ENCODE assay signal across 1 cellular context in the genomic region with DNA sequence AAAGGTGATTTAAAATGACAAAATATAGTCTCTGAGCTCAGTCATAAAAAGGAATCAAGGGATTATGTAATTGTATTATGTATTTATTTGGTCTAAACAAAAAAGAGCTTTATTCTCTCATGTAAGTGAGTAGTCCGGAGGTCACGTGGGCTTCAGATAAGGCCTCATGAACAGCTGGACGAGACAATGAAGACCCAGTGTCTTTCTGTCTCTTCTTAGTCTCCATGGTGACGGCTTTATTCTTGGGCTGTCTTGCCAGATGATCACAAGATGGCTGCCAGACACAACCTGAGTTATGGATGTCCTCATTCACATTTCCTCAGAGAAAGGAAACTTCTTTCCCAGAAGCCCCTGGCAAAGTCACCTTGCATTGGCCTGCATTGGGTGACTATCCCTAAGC.
TF ChIP-seq lines count a peak whose summit lies in the region.

No MANE protein-coding gene starts in this region.

TF ChIP-seq in K562, 482 proteins besides CTCF, POLR2A, EP300 and RAD21 (continued from another document and continues in another):
- TF ChIP-seq, protein P1, sequence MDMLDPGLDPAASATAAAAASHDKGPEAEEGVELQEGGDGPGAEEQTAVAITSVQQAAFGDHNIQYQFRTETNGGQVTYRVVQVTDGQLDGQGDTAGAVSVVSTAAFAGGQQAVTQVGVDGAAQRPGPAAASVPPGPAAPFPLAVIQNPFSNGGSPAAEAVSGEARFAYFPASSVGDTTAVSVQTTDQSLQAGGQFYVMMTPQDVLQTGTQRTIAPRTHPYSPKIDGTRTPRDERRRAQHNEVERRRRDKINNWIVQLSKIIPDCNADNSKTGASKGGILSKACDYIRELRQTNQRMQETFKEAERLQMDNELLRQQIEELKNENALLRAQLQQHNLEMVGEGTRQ (CRISPR knock-in tag; IDR thresholded peaks at IDR 0.05): peak; percentile 79
- TF ChIP-seq HDAC6 (IDR thresholded peaks at IDR 0.05; ENCODE audit: low read depth, low read length) (no peak), YY1 (IDR thresholded peaks at IDR 0.05; ENCODE audit: borderline replicate concordance in 1 of 3, control insufficient read depth in 1 of 3, extremely low read depth in 1 of 3, insufficient read depth in 3 of 3, insufficient read length in 1 of 3, insufficient replicate concordance in 2 of 3, low read depth in 1 of 3, low read length in 2 of 3) (peak in 1 of 3 experiments; percentile 64), ADNP (tag; IDR thresholded peaks at IDR 0.05) (no peak), ETS1 (conservative IDR thresholded peaks at IDR 0.05; ENCODE audit: control insufficient read depth, low read depth, low read length) (no peak), ZNF830 (CRISPR knock-in tag; IDR thresholded peaks at IDR 0.05) (no peak), TBP (optimal IDR thresholded peaks at IDR 0.05; ENCODE audit: low read depth, low read length) (no peak), TARDBP (IDR thresholded peaks at IDR 0.05) (no peak), ZNF23 (CRISPR knock-in tag; IDR thresholded peaks at IDR 0.05) (no peak), BMI1 (IDR thresholded peaks at IDR 0.05; ENCODE audit: low read length) (no peak), ATF6 (CRISPR knock-in tag; IDR thresholded peaks at IDR 0.05) (no peak), MCM3 (IDR thresholded peaks at IDR 0.05) (no peak), NR2C1 (IDR thresholded peaks at IDR 0.05) (no peak), NR2C1 (tag; IDR thresholded peaks at IDR 0.05) (no peak), MEF2D (tag; conservative IDR thresholded peaks at IDR 0.05; ENCODE audit: low read depth) (no peak), FIP1L1 (IDR thresholded peaks at IDR 0.05; ENCODE audit: low read depth, low read length, poor library complexity, severe bottlenecking) (no peak), ZNF124 (CRISPR knock-in tag; IDR thresholded peaks at IDR 0.05) (no peak), RAD51 (IDR thresholded peaks at IDR 0.05; ENCODE audit: borderline replicate concordance, low read depth) (peak; percentile 81), VEZF1 (CRISPR knock-in tag; IDR thresholded peaks at IDR 0.05) (no peak), ZBTB11 (CRISPR knock-in tag; IDR thresholded peaks at IDR 0.05) (no peak), PTTG1 (tag; IDR thresholded peaks at IDR 0.05; ENCODE audit: low read depth) (no peak), SMARCC2 (IDR thresholded peaks at IDR 0.05; ENCODE audit: low read depth) (no peak), ID3 (CRISPR knock-in tag; IDR thresholded peaks at IDR 0.05) (no peak), ID3 (tag; IDR thresholded peaks at IDR 0.05) (no peak), ILF3 (IDR thresholded peaks at IDR 0.05; ENCODE audit: borderline replicate concordance) (no peak), BRF1 (IDR thresholded peaks at IDR 0.05; ENCODE audit: borderline replicate concordance, extremely low read depth, insufficient read length) (no peak), GATAD2B (IDR thresholded peaks at IDR 0.05; ENCODE audit: borderline replicate concordance) (no peak), FOS (IDR thresholded peaks at IDR 0.05; ENCODE audit: extremely low read depth, insufficient read length) (no peak), ZNF436 (CRISPR knock-in tag; IDR thresholded peaks at IDR 0.05) (no peak), ZNF77 (CRISPR knock-in tag; IDR thresholded peaks at IDR 0.05) (no peak), CBFA2T2 (conservative IDR thresholded peaks at IDR 0.05) (0 out of 2 replicates have a peak, but pooled peaks have one; percentile 11)
- TF ChIP-seq, protein P2, sequence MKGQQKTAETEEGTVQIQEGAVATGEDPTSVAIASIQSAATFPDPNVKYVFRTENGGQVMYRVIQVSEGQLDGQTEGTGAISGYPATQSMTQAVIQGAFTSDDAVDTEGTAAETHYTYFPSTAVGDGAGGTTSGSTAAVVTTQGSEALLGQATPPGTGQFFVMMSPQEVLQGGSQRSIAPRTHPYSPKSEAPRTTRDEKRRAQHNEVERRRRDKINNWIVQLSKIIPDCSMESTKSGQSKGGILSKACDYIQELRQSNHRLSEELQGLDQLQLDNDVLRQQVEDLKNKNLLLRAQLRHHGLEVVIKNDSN (CRISPR knock-in tag; IDR thresholded peaks at IDR 0.05): peak; percentile 79
- TF ChIP-seq, protein P3, sequence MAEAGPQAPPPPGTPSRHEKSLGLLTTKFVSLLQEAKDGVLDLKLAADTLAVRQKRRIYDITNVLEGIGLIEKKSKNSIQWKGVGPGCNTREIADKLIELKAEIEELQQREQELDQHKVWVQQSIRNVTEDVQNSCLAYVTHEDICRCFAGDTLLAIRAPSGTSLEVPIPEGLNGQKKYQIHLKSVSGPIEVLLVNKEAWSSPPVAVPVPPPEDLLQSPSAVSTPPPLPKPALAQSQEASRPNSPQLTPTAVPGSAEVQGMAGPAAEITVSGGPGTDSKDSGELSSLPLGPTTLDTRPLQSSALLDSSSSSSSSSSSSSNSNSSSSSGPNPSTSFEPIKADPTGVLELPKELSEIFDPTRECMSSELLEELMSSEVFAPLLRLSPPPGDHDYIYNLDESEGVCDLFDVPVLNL (CRISPR knock-in tag; IDR thresholded peaks at IDR 0.05; ENCODE audit: low read depth): no peak
- TF ChIP-seq, protein P4, sequence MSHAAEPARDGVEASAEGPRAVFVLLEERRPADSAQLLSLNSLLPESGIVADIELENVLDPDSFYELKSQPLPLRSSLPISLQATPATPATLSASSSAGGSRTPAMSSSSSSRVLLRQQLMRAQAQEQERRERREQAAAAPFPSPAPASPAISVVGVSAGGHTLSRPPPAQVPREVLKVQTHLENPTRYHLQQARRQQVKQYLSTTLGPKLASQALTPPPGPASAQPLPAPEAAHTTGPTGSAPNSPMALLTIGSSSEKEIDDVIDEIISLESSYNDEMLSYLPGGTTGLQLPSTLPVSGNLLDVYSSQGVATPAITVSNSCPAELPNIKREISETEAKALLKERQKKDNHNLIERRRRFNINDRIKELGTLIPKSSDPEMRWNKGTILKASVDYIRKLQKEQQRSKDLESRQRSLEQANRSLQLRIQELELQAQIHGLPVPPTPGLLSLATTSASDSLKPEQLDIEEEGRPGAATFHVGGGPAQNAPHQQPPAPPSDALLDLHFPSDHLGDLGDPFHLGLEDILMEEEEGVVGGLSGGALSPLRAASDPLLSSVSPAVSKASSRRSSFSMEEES (CRISPR knock-in tag; IDR thresholded peaks at IDR 0.05): peak; percentile 65
- TF ChIP-seq, protein P5, sequence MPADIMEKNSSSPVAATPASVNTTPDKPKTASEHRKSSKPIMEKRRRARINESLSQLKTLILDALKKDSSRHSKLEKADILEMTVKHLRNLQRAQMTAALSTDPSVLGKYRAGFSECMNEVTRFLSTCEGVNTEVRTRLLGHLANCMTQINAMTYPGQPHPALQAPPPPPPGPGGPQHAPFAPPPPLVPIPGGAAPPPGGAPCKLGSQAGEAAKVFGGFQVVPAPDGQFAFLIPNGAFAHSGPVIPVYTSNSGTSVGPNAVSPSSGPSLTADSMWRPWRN (IDR thresholded peaks at IDR 0.05; ENCODE audit: low read depth): no peak
- TF ChIP-seq, protein P6, sequence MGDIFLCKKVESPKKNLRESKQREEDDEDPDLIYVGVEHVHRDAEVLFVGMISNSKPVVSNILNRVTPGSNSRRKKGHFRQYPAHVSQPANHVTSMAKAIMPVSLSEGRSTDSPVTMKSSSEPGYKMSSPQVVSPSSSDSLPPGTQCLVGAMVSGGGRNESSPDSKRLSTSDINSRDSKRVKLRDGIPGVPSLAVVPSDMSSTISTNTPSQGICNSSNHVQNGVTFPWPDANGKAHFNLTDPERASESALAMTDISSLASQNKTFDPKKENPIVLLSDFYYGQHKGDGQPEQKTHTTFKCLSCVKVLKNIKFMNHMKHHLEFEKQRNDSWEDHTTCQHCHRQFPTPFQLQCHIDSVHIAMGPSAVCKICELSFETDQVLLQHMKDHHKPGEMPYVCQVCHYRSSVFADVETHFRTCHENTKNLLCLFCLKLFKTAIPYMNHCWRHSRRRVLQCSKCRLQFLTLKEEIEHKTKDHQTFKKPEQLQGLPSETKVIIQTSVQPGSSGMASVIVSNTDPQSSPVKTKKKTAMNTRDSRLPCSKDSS (IDR thresholded peaks at IDR 0.05; ENCODE audit: low read depth, partially characterized antibody): no peak
- TF ChIP-seq, protein P7, sequence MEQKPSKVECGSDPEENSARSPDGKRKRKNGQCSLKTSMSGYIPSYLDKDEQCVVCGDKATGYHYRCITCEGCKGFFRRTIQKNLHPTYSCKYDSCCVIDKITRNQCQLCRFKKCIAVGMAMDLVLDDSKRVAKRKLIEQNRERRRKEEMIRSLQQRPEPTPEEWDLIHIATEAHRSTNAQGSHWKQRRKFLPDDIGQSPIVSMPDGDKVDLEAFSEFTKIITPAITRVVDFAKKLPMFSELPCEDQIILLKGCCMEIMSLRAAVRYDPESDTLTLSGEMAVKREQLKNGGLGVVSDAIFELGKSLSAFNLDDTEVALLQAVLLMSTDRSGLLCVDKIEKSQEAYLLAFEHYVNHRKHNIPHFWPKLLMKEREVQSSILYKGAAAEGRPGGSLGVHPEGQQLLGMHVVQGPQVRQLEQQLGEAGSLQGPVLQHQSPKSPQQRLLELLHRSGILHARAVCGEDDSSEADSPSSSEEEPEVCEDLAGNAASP (IDR thresholded peaks at IDR 0.05): no peak
- TF ChIP-seq, protein P8, sequence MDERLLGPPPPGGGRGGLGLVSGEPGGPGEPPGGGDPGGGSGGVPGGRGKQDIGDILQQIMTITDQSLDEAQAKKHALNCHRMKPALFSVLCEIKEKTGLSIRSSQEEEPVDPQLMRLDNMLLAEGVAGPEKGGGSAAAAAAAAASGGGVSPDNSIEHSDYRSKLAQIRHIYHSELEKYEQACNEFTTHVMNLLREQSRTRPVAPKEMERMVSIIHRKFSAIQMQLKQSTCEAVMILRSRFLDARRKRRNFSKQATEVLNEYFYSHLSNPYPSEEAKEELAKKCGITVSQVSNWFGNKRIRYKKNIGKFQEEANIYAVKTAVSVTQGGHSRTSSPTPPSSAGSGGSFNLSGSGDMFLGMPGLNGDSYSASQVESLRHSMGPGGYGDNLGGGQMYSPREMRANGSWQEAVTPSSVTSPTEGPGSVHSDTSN (CRISPR knock-in tag; IDR thresholded peaks at IDR 0.05; ENCODE audit: low read depth): no peak
- TF ChIP-seq, protein P8 (tag; conservative IDR thresholded peaks at IDR 0.05; ENCODE audit: low read depth): peak; percentile 23; the same call in 1 of the 2 replicates
